ENCODE assay signal across 21 cellular contexts in the genomic region with DNA sequence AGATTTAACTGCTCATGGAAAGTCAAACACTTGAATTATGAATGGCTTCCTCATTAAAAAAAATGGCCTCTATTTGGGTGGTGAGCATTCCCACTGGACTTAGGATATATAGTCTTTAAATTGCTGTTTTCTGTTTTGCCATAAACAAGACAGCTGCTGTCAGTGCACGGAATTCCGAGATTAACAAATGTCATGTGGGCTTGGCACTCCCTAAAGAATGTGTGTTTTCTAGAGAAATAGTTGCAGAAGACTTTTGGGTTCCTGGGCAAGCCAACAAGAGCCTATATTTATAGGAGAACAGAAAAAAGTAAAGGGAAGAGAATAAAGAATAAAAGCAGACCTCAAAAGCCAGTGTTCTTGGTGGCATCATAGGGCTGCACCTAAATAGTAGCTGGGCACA.
"Had no signal": no experiment of that assay in that cellular context is flagged by ENCODE, and none has a peak within 500 bp of the region (broad histone marks: within the 10 kb centered on the region; RNA-seq: fewer than 3 reads in every experiment).

No MANE protein-coding gene starts in this region.

- H3K27ac Mint-ChIP-seq: progenitor cell of endocrine pancreas; stimulated activated effector memory CD8-positive, alpha-beta T cell treated with anti-CD3 and anti-CD28 coated beads, Interleukin-12 subunit alpha, Interleukin-12 subunit beta, amount 100 ng/mL, for 72 hours had no signal

- H3K27me3 ChIP-seq: pancreas, thyroid gland, upper lobe of left lung had no signal

- H3K9me3 ChIP-seq: gastrocnemius medialis, heart right ventricle, pancreas, suprapubic skin, thyroid gland, upper lobe of left lung, uterus had no signal

- H3K4me1 ChIP-seq: heart right ventricle, pancreas, suprapubic skin, thyroid gland, upper lobe of left lung, uterus had no signal

- DNase-seq: cortex of kidney; dorsolateral prefrontal cortex; effector CD8-positive, alpha-beta T cell; gastrocnemius medialis; heart right ventricle; hypothalamus; naive B cell; occipital lobe; pancreas; right cardiac atrium; stimulated activated CD4-positive, alpha-beta T cell treated with anti-CD3 and anti-CD28 coated beads, Interleukin-4, amount 100 ng/mL, for 1 hour; stimulated activated CD8-positive, alpha-beta memory T cell treated with anti-CD3 and anti-CD28 coated beads, Interleukin-4, amount 100 ng/mL, for 48 hours; stimulated activated naive CD8-positive, alpha-beta T cell treated with anti-CD3 and anti-CD28 coated beads, Interleukin-15, Interleukin-2, amounts not matched to agents 100 U/mL and 50 U/mL, for 24 hours; thyroid gland; upper lobe of left lung; uterus had no signal

- H3K27me3 Mint-ChIP-seq: progenitor cell of endocrine pancreas had no signal

- H3K4me3 ChIP-seq: dorsolateral prefrontal cortex, gastrocnemius medialis, heart right ventricle, pancreas, suprapubic skin, thyroid gland, upper lobe of left lung, uterus had no signal

- H3K4me3 Mint-ChIP-seq: naive B cell; nephron; stimulated activated effector memory CD8-positive, alpha-beta T cell treated with anti-CD3 and anti-CD28 coated beads, Interleukin-12 subunit alpha, Interleukin-12 subunit beta, amount 100 ng/mL, for 72 hours had no signal

- H3K36me3 ChIP-seq: gastrocnemius medialis, heart right ventricle, pancreas, suprapubic skin, thyroid gland, upper lobe of left lung, uterus had no signal

- H3K9me3 Mint-ChIP-seq: stimulated activated effector memory CD8-positive, alpha-beta T cell treated with anti-CD3 and anti-CD28 coated beads, Interleukin-12 subunit alpha, Interleukin-12 subunit beta, amount 100 ng/mL, for 72 hours had no signal

- ATAC-seq: gastrocnemius medialis; heart right ventricle; left lobe of liver; pancreas; right cardiac atrium; stimulated activated effector memory CD8-positive, alpha-beta T cell treated with anti-CD3 and anti-CD28 coated beads, Interleukin-12 subunit alpha, Interleukin-12 subunit beta, amount 100 ng/mL, for 72 hours; stimulated activated naive CD8-positive, alpha-beta T cell treated with anti-CD3 and anti-CD28 coated beads, Interleukin-15, Interleukin-2, amounts not matched to agents 100 U/mL and 50 U/mL, for 24 hours had no signal

- H3K27ac ChIP-seq: dorsolateral prefrontal cortex, gastrocnemius medialis, heart right ventricle, pancreas, suprapubic skin, thyroid gland, upper lobe of left lung, uterus had no signal

- H3K4me1 Mint-ChIP-seq: naive B cell; stimulated activated effector memory CD8-positive, alpha-beta T cell treated with anti-CD3 and anti-CD28 coated beads, Interleukin-12 subunit alpha, Interleukin-12 subunit beta, amount 100 ng/mL, for 72 hours had no signal

- H3K36me3 Mint-ChIP-seq: stimulated activated effector memory CD8-positive, alpha-beta T cell treated with anti-CD3 and anti-CD28 coated beads, Interleukin-12 subunit alpha, Interleukin-12 subunit beta, amount 100 ng/mL, for 72 hours had no signal
